Comparison of ENCODE assay signal across 36 cellular contexts in genomic region chr6:133251688-133252087, GRCh38. TPM values are rescaled to one million over a fixed set of nuclear protein-coding genes. Genes with fewer than 3 reads are reported as not detected.
"Had no signal": no experiment of that assay in that cellular context is flagged by ENCODE, and none has a peak within 500 bp of the region (broad histone marks: within the 10 kb centered on the region; RNA-seq: fewer than 3 reads in every experiment).

No MANE protein-coding gene starts in this region.

- H3K27me3 ChIP-seq: body of pancreas had no signal

- H3K36me3 ChIP-seq: adrenal gland, brain microvascular endothelial cell had no signal

- FAIRE-seq: astrocyte, TTC549 had no signal

- DNase-seq: activated B cell treated with CpG ODN at 0.5 μM for 24 hours; activated CD4-positive, alpha-beta memory T cell treated with anti-CD3 and anti-CD28 coated beads for 36 hours; activated CD4-positive, alpha-beta T cell treated with anti-CD3 and anti-CD28 coated beads for 4 hours; activated CD4-positive, alpha-beta T cell treated with anti-CD3 and anti-CD28 coated beads, Interleukin-2, amount 10 ng/mL, durations not matched to agents 24 days and 14 days; activated CD4-positive, alpha-beta T cell treated with anti-CD3 and anti-CD28 coated beads, Interleukin-2, amount 50 U/mL, for 1 hour; activated CD4-positive, alpha-beta T cell treated with anti-CD3 and anti-CD28 coated beads, Interleukin-2, amount 50 U/mL, for 4 hours; activated CD4-positive, CD25-positive, alpha-beta regulatory T cell treated with anti-CD3 and anti-CD28 coated beads, Interleukin-2, amount 50 U/mL, for 72 hours; activated CD8-positive, alpha-beta memory T cell treated with anti-CD3 and anti-CD28 coated beads, Interleukin-2, amount 50 U/mL, for 4 hours; activated CD8-positive, alpha-beta T cell treated with anti-CD3 and anti-CD28 coated beads for 36 hours; activated effector memory CD4-positive, alpha-beta T cell treated with anti-CD3 and anti-CD28 coated beads, Interleukin-2, amount 50 U/mL, for 16 hours; activated gamma-delta T cell treated with Interleukin-2 at 50 U/mL for 16 hours; activated naive CD4-positive, alpha-beta T cell; activated naive CD4-positive, alpha-beta T cell treated with anti-CD3 and anti-CD28 coated beads for 36 hours; activated naive CD4-positive, alpha-beta T cell treated with anti-CD3 and anti-CD28 coated beads, Interleukin-2, amount 50 U/mL, for 16 hours; activated naive CD8-positive, alpha-beta T cell treated with anti-CD3 and anti-CD28 coated beads for 36 hours; activated T-cell treated with anti-CD3 and anti-CD28 coated beads for 4 hours; activated T-cell treated with anti-CD3 and anti-CD28 coated beads, Interleukin-2, amount 50 U/mL, for 1 hour; activated T-cell treated with anti-CD3 and anti-CD28 coated beads, Interleukin-2, amount 50 U/mL, for 4 hours; activated T-cell treated with anti-CD3 and anti-CD28 coated beads, Interleukin-2, amount 50 U/mL, for 72 hours; adrenal gland; amniotic stem cell; aorta; body of pancreas; brain microvascular endothelial cell; central memory CD4-positive, alpha-beta T cell; cerebellar nuclear complex; T-helper 2 cell; T-helper 9 cell had no signal

- H3K9me3 ChIP-seq: adrenal gland, body of pancreas, breast epithelium had no signal

- H3K4me1 ChIP-seq: adrenal gland, body of pancreas, breast epithelium had no signal

- ATAC-seq: activated CD8-positive, alpha-beta T cell treated with anti-CD3 and anti-CD28 coated beads for 36 hours; activated naive CD4-positive, alpha-beta T cell treated with anti-CD3 and anti-CD28 coated beads, Interleukin-2, amount 50 U/mL, for 72 hours; activated T-cell treated with anti-CD3 and anti-CD28 coated beads, Interleukin-2, amount 50 U/mL, for 4 hours; activated T-cell treated with anti-CD3 and anti-CD28 coated beads, Interleukin-2, amount 50 U/mL, for 72 hours; activated T-helper 17 cell treated with anti-CD3 and anti-CD28 coated beads, Interleukin-2, amount 50 U/mL, for 72 hours; body of pancreas had no signal

- H3K4me3 ChIP-seq: adrenal gland, body of pancreas, breast epithelium had no signal

- H3K27ac ChIP-seq: adrenal gland, body of pancreas, brain microvascular endothelial cell, breast epithelium, VCaP had no signal

RNA-seq across cellular contexts. Expression of gene EYA4, which starts 10.5 kb away (rescaled TPM):
- total RNA-seq: activated CD4-positive, alpha-beta memory T cell treated with anti-CD3 and anti-CD28 coated beads for 36 hours; activated CD4-positive, alpha-beta T cell treated with anti-CD3 and anti-CD28 coated beads, Interleukin-2, amount 10 ng/mL, durations not matched to agents 24 days and 14 days; activated CD8-positive, alpha-beta memory T cell treated with anti-CD3 and anti-CD28 coated beads for 36 hours; activated CD8-positive, alpha-beta T cell treated with anti-CD3 and anti-CD28 coated beads for 36 hours; activated naive CD4-positive, alpha-beta T cell treated with anti-CD3 and anti-CD28 coated beads for 36 hours; activated naive CD4-positive, alpha-beta T cell treated with anti-CD3 and anti-CD28 coated beads, Interleukin-2, amount 50 U/mL, for 72 hours; activated naive CD8-positive, alpha-beta T cell treated with anti-CD3 and anti-CD28 coated beads for 36 hours; activated T-cell treated with anti-CD3 and anti-CD28 coated beads, Interleukin-2, amount 50 U/mL, for 4 hours; activated T-cell treated with anti-CD3 and anti-CD28 coated beads, Interleukin-2, amount 50 U/mL, for 72 hours; activated T-helper 1 cell treated with anti-CD3 and anti-CD28 coated beads, Interleukin-12 subunit alpha, Interleukin-12 subunit beta, Interleukin-2, Interleukin-4 antibody, amounts not matched to agents 30 ng/mL and 10 ng/mL and 1 ng/mL, durations not matched to agents 14 hours and 24 hours and 36 hours; activated T-helper 17 cell treated with anti-CD3 and anti-CD28 coated beads, Interleukin-2, amount 50 U/mL, for 72 hours had no signal
- polyA plus RNA-seq: aorta had no signal
